In the genomic region with DNA sequence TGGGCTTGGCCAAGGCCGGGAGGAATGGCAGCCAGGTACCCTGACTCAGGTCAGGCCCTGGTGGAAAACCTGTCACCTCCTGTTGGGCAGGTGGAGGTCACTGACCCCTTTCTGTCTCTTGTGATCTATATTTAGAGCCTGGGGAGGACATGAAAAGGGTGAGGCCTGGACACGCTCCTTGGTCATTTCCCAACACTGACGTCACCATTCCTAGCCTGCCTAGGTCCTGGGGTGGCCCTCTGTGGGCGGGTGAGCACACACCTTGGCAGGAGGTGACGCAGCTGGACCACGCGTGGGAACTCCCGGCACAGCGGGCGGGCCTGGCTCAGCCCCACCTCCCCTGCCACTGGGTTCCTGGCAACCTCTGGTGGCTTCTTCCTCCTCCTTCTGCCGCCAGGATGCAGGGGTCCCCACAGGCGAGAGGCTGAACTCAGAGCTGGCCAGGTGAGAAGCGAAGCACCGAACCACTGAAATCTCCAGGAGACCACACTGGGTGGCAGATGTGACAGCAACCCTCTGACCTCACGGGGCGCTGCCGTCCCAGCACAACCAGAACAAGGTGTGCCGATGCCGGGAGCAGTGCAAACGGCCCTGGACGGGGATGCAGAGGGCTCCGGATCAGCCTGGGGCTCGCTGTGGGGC, we compare ENCODE assay signal across 8 cellular contexts. TPM values are rescaled to one million over a fixed set of nuclear protein-coding genes. Genes with fewer than 3 reads are reported as not detected.
DNase-seq lines count a peak whose midpoint lies in the region; ATAC-seq and TF ChIP-seq lines count a peak whose summit lies in the region.

No MANE protein-coding gene starts in this region.

- H3K27ac ChIP-seq in PC-9, result no peak overlapping the region
- peak overlapping the region; percentile 14 for H3K27ac ChIP-seq in right cardiac atrium (ENCODE audit: low read length)

- H3K9me3 Mint-ChIP-seq in activated naive CD4-positive, alpha-beta T cell treated with anti-CD3 and anti-CD28 coated beads, Interleukin-2, amount 50 U/mL, for 24 hours, result no peaks in the 10 kb centered on the region
- H3K9me3 Mint-ChIP-seq in HFFc6, result no peaks in the 10 kb centered on the region

- H3K9me3 ChIP-seq in PC-9 (ENCODE audit: insufficient read depth, low read depth) (no peaks in the 10 kb centered on the region), right cardiac atrium (ENCODE audit: control insufficient read depth, low read length) (no peaks in the 10 kb centered on the region)

- H3K4me3 ChIP-seq in PC-9 (no peak overlapping the region), right cardiac atrium (ENCODE audit: low read length) (no peak overlapping the region)

- peak; percentile 12 to 50 for ATAC-seq in right cardiac atrium

- peak overlapping the region; percentile 28 for H3K4me3 Mint-ChIP-seq in activated naive CD4-positive, alpha-beta T cell treated with anti-CD3 and anti-CD28 coated beads, Interleukin-2, amount 50 U/mL, for 24 hours
- H3K4me3 Mint-ChIP-seq in HFFc6, result no peak overlapping the region

- peaks cover 27% of the 10 kb centered on the region for H3K79me2 ChIP-seq in PC-9 (ENCODE audit: low read depth)

- no peak for TF ChIP-seq POLR2A in erythroblast (IDR thresholded peaks at IDR 0.05; ENCODE audit: low read length)

- H3K36me3 ChIP-seq in PC-9 (ENCODE audit: low read depth), result no peaks in the 10 kb centered on the region

- no TSS peak for BruUV-seq in PC-9 (replicated peaks; lab: Mats Ljungman, UMichigan)

- peak; percentile 69 to 94 for DNase-seq in PC-9
- DNase-seq in right cardiac atrium, result peak in 2 of 3 donors; percentile 69 to 74
- peak; percentile 69 for DNase-seq in stimulated activated naive CD4-positive, alpha-beta T cell treated with Interleukin-2 at 50 U/mL for 16 hours (lab: John Stamatoyannopoulos, UW)
- DNase-seq in NCI-H345 (lab: John Stamatoyannopoulos, UW), result no peak
- DNase-seq in HFFc6, result no peak
- DNase-seq in NCI-H774 (lab: John Stamatoyannopoulos, UW), result no peak
- DNase-seq in erythroblast (lab: John Stamatoyannopoulos, UW), result no peak

- no peaks in the 10 kb centered on the region for H4K20me1 ChIP-seq in PC-9 (ENCODE audit: insufficient read depth)

- CTCF ChIA-PET in PC-9 (lab: Charles Lee), result interaction anchor here (1.0 to 2.0 kb wide), 2 partner anchors 17 to 20 kb away, joined by 3 to 6 read pairs; no protein-coding TSS in a partner anchor

- no peaks in the 10 kb centered on the region for H3K27me3 Mint-ChIP-seq in activated naive CD4-positive, alpha-beta T cell treated with anti-CD3 and anti-CD28 coated beads, Interleukin-2, amount 50 U/mL, for 24 hours
- H3K27me3 Mint-ChIP-seq in HFFc6 (ENCODE audit: insufficient read depth), result peaks cover 4% of the 10 kb centered on the region

- WGBS in right cardiac atrium, result 66% methylated on average over 23 of the region's 23 CpGs

- H3K4me1 ChIP-seq in PC-9 (replicated peaks; ENCODE audit: insufficient read depth) (peaks cover 29% of the 10 kb centered on the region), right cardiac atrium (ENCODE audit: control insufficient read depth, insufficient read depth, low read length) (peaks cover 16% of the 10 kb centered on the region)

- H3F3A ChIP-seq in PC-9 (ENCODE audit: insufficient read depth, low read depth), result no peaks in the 10 kb centered on the region; the same call in 1 of the 2 replicates

- H3K4me2 ChIP-seq in PC-9, result no peak overlapping the region; the same call in 1 of the 2 replicates

- intact Hi-C loops in PC-9 (cut with micrococcal nuclease; ENCODE audit: unreplicated experiment) (loop anchor here (1.0 kb wide), 1 partner anchor 8 kb away; no protein-coding TSS in a partner anchor), right cardiac atrium (cut with DNase I) (no loop called here)

- H3K4me1 Mint-ChIP-seq in activated naive CD4-positive, alpha-beta T cell treated with anti-CD3 and anti-CD28 coated beads, Interleukin-2, amount 50 U/mL, for 24 hours, result peaks cover 64% of the 10 kb centered on the region
- peaks cover 32% of the 10 kb centered on the region for H3K4me1 Mint-ChIP-seq in HFFc6 (ENCODE audit: low read depth)

- H2AFZ ChIP-seq in PC-9, result no peak overlapping the region

- H3K36me3 Mint-ChIP-seq in activated naive CD4-positive, alpha-beta T cell treated with anti-CD3 and anti-CD28 coated beads, Interleukin-2, amount 50 U/mL, for 24 hours, result no peaks in the 10 kb centered on the region
- no peaks in the 10 kb centered on the region for H3K36me3 Mint-ChIP-seq in HFFc6 (ENCODE audit: low read depth)

- TF ChIP-seq CTCF in PC-9 (conservative IDR thresholded peaks at IDR 0.05), result no peak
- no peak for TF ChIP-seq CTCF in HFFc6 (IDR thresholded peaks at IDR 0.05)

- peak overlapping the region; percentile 57 for H3K27ac Mint-ChIP-seq in activated naive CD4-positive, alpha-beta T cell treated with anti-CD3 and anti-CD28 coated beads, Interleukin-2, amount 50 U/mL, for 24 hours
- H3K27ac Mint-ChIP-seq in HFFc6, result no peak overlapping the region

- no peaks in the 10 kb centered on the region for H3K9me2 ChIP-seq in PC-9 (ENCODE audit: insufficient read depth)

- POLR2A ChIA-PET in PC-9 (lab: Charles Lee; ENCODE audit: unreplicated experiment), result interaction anchor here (0.6 kb wide), 2 partner anchors 17 to 24 kb away, joined by 3 to 4 read pairs; no protein-coding TSS in a partner anchor

- no peaks in the 10 kb centered on the region for H3K27me3 ChIP-seq in PC-9 (ENCODE audit: insufficient read depth, low read depth)
- no peaks in the 10 kb centered on the region for H3K27me3 ChIP-seq in right cardiac atrium (ENCODE audit: control insufficient read depth, insufficient read depth)

RNA-seq across cellular contexts. Expression of gene RALGDS, which starts 6.4 kb away (rescaled TPM):
- total RNA-seq in PC-9 (2021) (24.8 and 30.0 TPM in 2 replicates), right cardiac atrium (10 to 100 TPM; 18.5 to 36.3 (median 32.1) TPM)
- 33.8 TPM for polyA plus RNA-seq in right cardiac atrium
- total RNA-seq in HFFc6 (2021; fragmentation: NEBNext Ultra II Directional; extraction: Animal tissue kit (Norgen Biotek cat#: 25700)), result 10 to 100 TPM; 12.1 to 15.8 (median 14.8) TPM

RNA-seq across cellular contexts. Expression of gene GBGT1, which starts 36.3 kb away (rescaled TPM):
- 1.2 and 3.0 TPM in 2 replicates for total RNA-seq in PC-9 (2021)
- 10 to 100 TPM in 3 of 4 donors, 1 to 10 TPM in 1; 9.6 to 12.8 (median 11.3) TPM for total RNA-seq in right cardiac atrium
- 7.4 TPM for polyA plus RNA-seq in right cardiac atrium
- total RNA-seq in HFFc6 (2021; fragmentation: NEBNext Ultra II Directional; extraction: Animal tissue kit (Norgen Biotek cat#: 25700)), result 1 to 10 TPM; 1.1 to 2.8 (median 1.7) TPM

Comparison
In these comparisons a context has a peak if more than half of its experiments do, and no peak if none do; other contexts are left out.
1. DNase-seq: peak in PC-9 (2 of 2), right cardiac atrium (2 of 3) and stimulated activated naive CD4-positive, alpha-beta T cell treated with Interleukin-2 at 50 U/mL for 16 hours (single experiment); none in NCI-H345 (single experiment), HFFc6 (single experiment), NCI-H774 (single experiment) and erythroblast (0 of 2).